ENCODE assay signal across 12 cellular contexts in the genomic region with DNA sequence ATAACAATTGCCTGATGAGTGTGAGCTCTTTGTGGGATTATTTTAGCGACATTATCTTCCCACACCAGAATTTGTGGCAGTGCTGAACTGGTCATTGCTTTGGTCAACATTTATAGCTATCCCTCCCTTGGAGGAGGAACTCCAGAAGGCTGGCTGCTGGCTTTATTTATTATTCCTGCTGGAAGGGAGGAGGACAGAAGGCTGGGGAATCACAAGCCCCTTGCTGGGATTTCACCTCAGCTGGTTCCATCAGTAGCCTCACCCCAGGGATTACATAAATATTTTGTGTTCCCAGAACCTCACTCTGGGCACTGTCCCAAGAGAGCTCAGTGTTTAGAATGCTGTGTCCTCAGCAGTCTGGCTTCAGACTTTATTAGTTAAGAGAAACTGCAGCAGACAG.
A peak's percentile ranks its signal among the peaks of the same experiment; 100 is the strongest.
DNase-seq lines count a peak whose midpoint lies in the region; ATAC-seq and TF ChIP-seq lines count a peak whose summit lies in the region.
"Had no signal": no experiment of that assay in that cellular context is flagged by ENCODE, and none has a peak within 500 bp of the region (broad histone marks: within the 10 kb centered on the region; RNA-seq: fewer than 3 reads in every experiment).

No MANE protein-coding gene starts in this region.

- H3K79me2 ChIP-seq in H9 (ENCODE audit: insufficient read depth, low read length), result no peaks in the 10 kb centered on the region

- no peak overlapping the region for H3K4me2 ChIP-seq in H9 (ENCODE audit: insufficient read depth, insufficient read length, low read length)

- no peaks in the 10 kb centered on the region for H4K20me1 ChIP-seq in H9 (ENCODE audit: control insufficient read depth, insufficient read depth, insufficient read length)

- H3K4me1 ChIP-seq in H9 (ENCODE audit: insufficient read depth, low read length), result peaks cover 3% of the 10 kb centered on the region; the same call in 1 of the 2 replicates

- no peak overlapping the region for H3K4me3 Mint-ChIP-seq in H9
- no peak overlapping the region for H3K4me3 Mint-ChIP-seq in activated CD4-positive, alpha-beta T cell treated with anti-CD3 and anti-CD28 coated beads, Interleukin-2, amount 10 ng/mL, durations not matched to agents 7 days and 5 days
- H3K4me3 Mint-ChIP-seq: activated naive CD8-positive, alpha-beta T cell had no signal

- H3K9ac ChIP-seq in H9 (ENCODE audit: extremely low read depth, insufficient read length, low read length), result no peak overlapping the region

- no peak overlapping the region for H2BK120ac ChIP-seq in H9 (ENCODE audit: low read depth, low read length, poor library complexity, severe bottlenecking)

- POLR2A ChIA-PET in activated CD4-positive, alpha-beta T cell treated with anti-CD3 and anti-CD28 coated beads, Interleukin-2, amount 10 ng/mL, durations not matched to agents 7 days and 5 days (lab: Charles Lee), result no interaction called here

- DNase-seq in H4 (ENCODE audit: low spot score), result peak; percentile 79
- peak; percentile 45 to 63 for DNase-seq in cardiac fibroblast (ENCODE audit: low read depth in 2 of 2)
- peak; percentile 22 to 64 for DNase-seq in left colon
- peak; percentile 92 for DNase-seq in smooth muscle cell of the brain vasculature (ENCODE audit: low read depth, low spot score)
- DNase-seq in H9, result no peak
- no peak for DNase-seq in activated CD4-positive, alpha-beta T cell treated with anti-CD3 and anti-CD28 coated beads, Interleukin-2, amount 10 ng/mL, durations not matched to agents 7 days and 5 days
- no peak for DNase-seq in stimulated activated CD4-positive, alpha-beta T cell treated with anti-CD3 and anti-CD28 coated beads, Interleukin-2, amount 100 ng/mL, for 24 hours
- DNase-seq: activated CD4-positive, alpha-beta T cell treated with anti-CD3 and anti-CD28 coated beads for 48 hours; NCI-H226 had no signal

- H4K5ac ChIP-seq in H9 (ENCODE audit: insufficient read length, low read depth, low read length), result no peak overlapping the region

- CTCF ChIA-PET in activated CD4-positive, alpha-beta T cell treated with anti-CD3 and anti-CD28 coated beads, Interleukin-2, amount 10 ng/mL, durations not matched to agents 7 days and 5 days (lab: Charles Lee), result no interaction called here

- H3K36me3 Mint-ChIP-seq in H9 (ENCODE audit: insufficient read depth in 1 of 3, low read depth in 3 of 3), result peaks cover 0 to 10% (median 7%) of the 10 kb centered on the region in 3 experiments; a peak in 4 of 7 replicates
- H3K36me3 Mint-ChIP-seq in activated CD4-positive, alpha-beta T cell treated with anti-CD3 and anti-CD28 coated beads, Interleukin-2, amount 10 ng/mL, durations not matched to agents 7 days and 5 days (ENCODE audit: low read depth), result no peaks in the 10 kb centered on the region
- H3K36me3 Mint-ChIP-seq: activated naive CD8-positive, alpha-beta T cell had no signal

- no peak overlapping the region for H3K23ac ChIP-seq in H9 (ENCODE audit: insufficient read length, low read depth, low read length)

- intact Hi-C loops in left colon (cut with DNase I, micrococcal nuclease), result no loop called here

- H3K79me1 ChIP-seq in H9 (ENCODE audit: insufficient read depth, low read depth, low read length, poor library complexity, severe bottlenecking), result no peaks in the 10 kb centered on the region

- H2BK12ac ChIP-seq in H9 (ENCODE audit: insufficient read length, low read depth, low read length), result no peak overlapping the region

- H3K9me3 Mint-ChIP-seq in H9, result peaks cover 14 to 16% of the 10 kb centered on the region in 2 experiments
- peaks cover 6% of the 10 kb centered on the region for H3K9me3 Mint-ChIP-seq in activated CD4-positive, alpha-beta T cell treated with anti-CD3 and anti-CD28 coated beads, Interleukin-2, amount 10 ng/mL, durations not matched to agents 7 days and 5 days

- H3K9me3 ChIP-seq in H9 (ENCODE audit: control insufficient read depth, low read depth, low read length), result peaks cover 2% of the 10 kb centered on the region

- no peaks in the 10 kb centered on the region for H3K23me2 ChIP-seq in H9 (ENCODE audit: insufficient read length, low read depth, low read length, poor library complexity, severe bottlenecking)

- H2BK15ac ChIP-seq in H9 (ENCODE audit: low read depth, low read length), result no peak overlapping the region

- no peak overlapping the region for H3K14ac ChIP-seq in H9 (ENCODE audit: insufficient read depth, low read length)

- H4K91ac ChIP-seq in H9 (ENCODE audit: insufficient read length, low read depth, low read length), result no peak overlapping the region

- no peak for ATAC-seq in left colon
- no peak for ATAC-seq in GM21825 (IDR thresholded peaks at IDR 0.05; ENCODE audit: unreplicated experiment)

- H3K27ac Mint-ChIP-seq in H9, result no peak overlapping the region
- no peak overlapping the region for H3K27ac Mint-ChIP-seq in activated CD4-positive, alpha-beta T cell treated with anti-CD3 and anti-CD28 coated beads, Interleukin-2, amount 10 ng/mL, durations not matched to agents 7 days and 5 days
- H3K27ac Mint-ChIP-seq: activated naive CD8-positive, alpha-beta T cell had no signal

- no peak overlapping the region for H2AK5ac ChIP-seq in H9 (ENCODE audit: insufficient read length, low read length)

- no peaks in the 10 kb centered on the region for H3K27me3 Mint-ChIP-seq in H9 (ENCODE audit: low read depth)
- no peaks in the 10 kb centered on the region for H3K27me3 Mint-ChIP-seq in activated CD4-positive, alpha-beta T cell treated with anti-CD3 and anti-CD28 coated beads, Interleukin-2, amount 10 ng/mL, durations not matched to agents 7 days and 5 days
- H3K27me3 Mint-ChIP-seq: activated naive CD8-positive, alpha-beta T cell had no signal

- H3T11ph ChIP-seq in H9 (ENCODE audit: low read length), result no peak overlapping the region

- no peak overlapping the region for H2AFZ ChIP-seq in H9 (ENCODE audit: low read length)

- no peak overlapping the region for H2BK20ac ChIP-seq in H9 (ENCODE audit: low read depth, low read length, poor library complexity, severe bottlenecking)

- H3K18ac ChIP-seq in H9 (ENCODE audit: insufficient read length, low read depth, low read length), result no peak overlapping the region

- H2BK5ac ChIP-seq in H9 (ENCODE audit: insufficient read length, low read length), result no peak overlapping the region

- no peak overlapping the region for H3K27ac ChIP-seq in H9 (ENCODE audit: insufficient read length, low read depth, low read length)
- H3K27ac ChIP-seq: skin epidermis had no signal

- no peak overlapping the region for H3K4me3 ChIP-seq in cardiac fibroblast (replicated peaks in 1 of 2; ENCODE audit: low read depth in 2 of 2, low read length in 2 of 2)
- H3K4me3 ChIP-seq: skin epidermis had no signal

- WGBS in H9 (ENCODE audit: extremely low coverage, insufficient read length, low lambda C conversion rate), result no CpG with 5 or more reads among the region's 1 CpG

- no peaks in the 10 kb centered on the region for H3K27me3 ChIP-seq in H9 (ENCODE audit: insufficient read depth, low read length)

- no peak for TF ChIP-seq CTCF in cardiac fibroblast (IDR thresholded peaks at IDR 0.05; ENCODE audit: low read depth, low read length)
- TF ChIP-seq CTCF in H9 (conservative IDR thresholded peaks at IDR 0.05), result no peak

- H4K8ac ChIP-seq in H9 (replicated peaks; ENCODE audit: insufficient read length, low read depth, low read length), result no peak overlapping the region

- H3K56ac ChIP-seq in H9 (ENCODE audit: insufficient read length, low read depth, low read length), result no peak overlapping the region

- peaks cover 0 to 8% of the 10 kb centered on the region in 2 experiments; a peak in 2 of 4 replicates for H3K4me1 Mint-ChIP-seq in H9
- H3K4me1 Mint-ChIP-seq in activated CD4-positive, alpha-beta T cell treated with anti-CD3 and anti-CD28 coated beads, Interleukin-2, amount 10 ng/mL, durations not matched to agents 7 days and 5 days, result no peaks in the 10 kb centered on the region

- H3K4ac ChIP-seq in H9 (ENCODE audit: low read depth, low read length), result no peak overlapping the region

Comparison
In these comparisons a context has a peak if more than half of its experiments do, and no peak if none do; other contexts are left out.
1. DNase-seq: peak in H4 (single experiment), cardiac fibroblast (2 of 2), left colon (2 of 2) and smooth muscle cell of the brain vasculature (single experiment); none in H9 (single experiment), activated CD4-positive, alpha-beta T cell treated with anti-CD3 and anti-CD28 coated beads, Interleukin-2, amount 10 ng/mL, durations not matched to agents 7 days and 5 days (single experiment) and stimulated activated CD4-positive, alpha-beta T cell treated with anti-CD3 and anti-CD28 coated beads, Interleukin-2, amount 100 ng/mL, for 24 hours (0 of 2).